16 cellular contexts compared by ENCODE assay signal in genomic region chrX:108601276-108601675, GRCh38.
"Had no signal": no experiment of that assay in that cellular context is flagged by ENCODE, and none has a peak within 500 bp of the region (broad histone marks: within the 10 kb centered on the region; RNA-seq: fewer than 3 reads in every experiment).

No MANE protein-coding gene starts in this region.

- H3K36me3 ChIP-seq: adrenal gland, lower lobe of right lung had no signal

- H3K9me3 ChIP-seq: adrenal gland, lower lobe of right lung, tibial artery had no signal

- H3K27me3 ChIP-seq: adrenal gland, neural progenitor cell, tibial artery had no signal

- H3K4me1 Mint-ChIP-seq: naive thymus-derived CD4-positive, alpha-beta T cell; neural progenitor cell; stimulated activated effector memory CD8-positive, alpha-beta T cell treated with anti-CD3 and anti-CD28 coated beads, Interleukin-12 subunit alpha, Interleukin-12 subunit beta, amount 100 ng/mL, for 72 hours; stimulated activated naive CD8-positive, alpha-beta T cell treated with anti-CD3 and anti-CD28 coated beads, Interleukin-15, amount 100 ng/mL, for 72 hours had no signal

- H3K9ac ChIP-seq: neural progenitor cell had no signal

- H3K4me1 ChIP-seq: adrenal gland, lower lobe of right lung, neural progenitor cell, tibial artery had no signal

- H3K36me3 Mint-ChIP-seq: activated naive CD8-positive, alpha-beta T cell; naive thymus-derived CD4-positive, alpha-beta T cell; stimulated activated effector memory CD8-positive, alpha-beta T cell treated with anti-CD3 and anti-CD28 coated beads, Interleukin-12 subunit alpha, Interleukin-12 subunit beta, amount 100 ng/mL, for 72 hours had no signal

- H3K4me3 ChIP-seq: adrenal gland, lower lobe of right lung, neural progenitor cell, tibial artery had no signal

- ATAC-seq: lower lobe of right lung; naive thymus-derived CD4-positive, alpha-beta T cell; sciatic nerve; stimulated activated effector memory CD8-positive, alpha-beta T cell treated with anti-CD3 and anti-CD28 coated beads, Interleukin-12 subunit alpha, Interleukin-12 subunit beta, amount 100 ng/mL, for 72 hours; stimulated activated naive CD8-positive, alpha-beta T cell treated with anti-CD3 and anti-CD28 coated beads, Interleukin-15, amount 100 ng/mL, for 72 hours had no signal

- H3K27me3 Mint-ChIP-seq: activated naive CD8-positive, alpha-beta T cell; naive thymus-derived CD4-positive, alpha-beta T cell; stimulated activated naive CD8-positive, alpha-beta T cell treated with anti-CD3 and anti-CD28 coated beads, Interleukin-15, amount 100 ng/mL, for 72 hours had no signal

- DNase-seq: activated naive CD4-positive, alpha-beta T cell; activated T-cell treated with anti-CD3 and anti-CD28 coated beads, Interleukin-2, amount 50 U/mL, for 1 hour; adrenal gland; cortex of kidney; lower lobe of right lung; naive thymus-derived CD4-positive, alpha-beta T cell; small intestine; stimulated activated CD4-positive, alpha-beta T cell treated with anti-CD3 and anti-CD28 coated beads, Interleukin-2, amount 100 ng/mL, for 24 hours; stimulated activated naive CD8-positive, alpha-beta T cell treated with anti-CD3 and anti-CD28 coated beads, Interleukin-15, amount 100 ng/mL, for 72 hours; T-helper 9 cell; tibial artery had no signal

- H3K27ac Mint-ChIP-seq: activated naive CD8-positive, alpha-beta T cell; activated T-helper 2 cell treated with anti-CD3 and anti-CD28 coated beads, Interferon-gamma antibody, Interleukin-2, Interleukin-4, amounts not matched to agents 10 μg/mL and 5 μg/mL and 100 μg/mL, durations not matched to agents 14 hours and 24 hours and 36 hours; naive thymus-derived CD4-positive, alpha-beta T cell; neural progenitor cell; stimulated activated effector memory CD8-positive, alpha-beta T cell treated with anti-CD3 and anti-CD28 coated beads, Interleukin-12 subunit alpha, Interleukin-12 subunit beta, amount 100 ng/mL, for 72 hours; stimulated activated naive CD8-positive, alpha-beta T cell treated with anti-CD3 and anti-CD28 coated beads, Interleukin-15, amount 100 ng/mL, for 72 hours had no signal

- H3K4me3 Mint-ChIP-seq: activated naive CD8-positive, alpha-beta T cell; naive thymus-derived CD4-positive, alpha-beta T cell; neural progenitor cell; stimulated activated effector memory CD8-positive, alpha-beta T cell treated with anti-CD3 and anti-CD28 coated beads, Interleukin-12 subunit alpha, Interleukin-12 subunit beta, amount 100 ng/mL, for 72 hours; stimulated activated naive CD8-positive, alpha-beta T cell treated with anti-CD3 and anti-CD28 coated beads, Interleukin-15, amount 100 ng/mL, for 72 hours had no signal

- H3K9me3 Mint-ChIP-seq: activated T-helper 2 cell treated with anti-CD3 and anti-CD28 coated beads, Interferon-gamma antibody, Interleukin-2, Interleukin-4, amounts not matched to agents 10 μg/mL and 5 μg/mL and 100 μg/mL, durations not matched to agents 14 hours and 24 hours and 36 hours; neural progenitor cell had no signal

- H3K27ac ChIP-seq: adrenal gland, lower lobe of right lung, neural progenitor cell, tibial artery had no signal

- H3K4me2 ChIP-seq: neural progenitor cell had no signal
